1 cellular context compared by ENCODE assay signal in the genomic region with DNA sequence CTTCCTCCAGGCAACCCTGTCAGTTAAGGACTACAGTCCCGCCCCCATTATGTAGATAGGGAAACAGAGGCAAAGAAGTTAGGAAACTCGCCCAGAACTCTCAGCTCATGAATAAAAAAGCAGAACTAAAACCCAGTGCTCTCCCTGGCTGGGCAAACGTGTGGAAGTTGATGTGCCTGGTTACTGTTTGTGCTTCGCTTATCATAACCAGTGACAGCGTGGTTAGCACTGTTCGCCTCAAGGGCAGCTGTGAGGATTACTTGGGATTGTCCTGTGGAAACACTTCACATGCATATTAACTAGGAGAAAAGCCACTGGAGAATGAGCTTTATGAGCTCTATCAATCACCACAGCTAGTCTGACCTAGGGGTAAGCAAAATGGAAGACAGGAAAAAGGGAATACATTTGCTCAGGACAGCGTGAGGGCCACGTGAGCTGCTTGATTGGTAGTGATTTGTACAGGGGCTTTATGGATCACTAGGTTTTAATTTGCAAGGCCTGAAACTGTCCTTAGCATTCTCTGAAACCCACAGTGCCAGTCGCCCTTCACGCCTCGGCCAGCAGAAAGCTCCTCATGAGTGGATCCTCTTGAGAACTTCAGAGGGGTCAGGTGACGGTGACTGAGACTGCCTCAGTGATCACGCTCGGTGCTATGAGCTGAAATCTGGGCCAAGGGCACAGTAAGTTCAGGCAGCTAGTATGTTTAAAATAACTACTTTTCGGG.
TF ChIP-seq lines count a peak whose summit lies in the region.

No MANE protein-coding gene starts in this region.

TF ChIP-seq in GM23338, 12 proteins besides CTCF, POLR2A, EP300 and RAD21 (continued from another document):
- TF ChIP-seq, protein P1, sequence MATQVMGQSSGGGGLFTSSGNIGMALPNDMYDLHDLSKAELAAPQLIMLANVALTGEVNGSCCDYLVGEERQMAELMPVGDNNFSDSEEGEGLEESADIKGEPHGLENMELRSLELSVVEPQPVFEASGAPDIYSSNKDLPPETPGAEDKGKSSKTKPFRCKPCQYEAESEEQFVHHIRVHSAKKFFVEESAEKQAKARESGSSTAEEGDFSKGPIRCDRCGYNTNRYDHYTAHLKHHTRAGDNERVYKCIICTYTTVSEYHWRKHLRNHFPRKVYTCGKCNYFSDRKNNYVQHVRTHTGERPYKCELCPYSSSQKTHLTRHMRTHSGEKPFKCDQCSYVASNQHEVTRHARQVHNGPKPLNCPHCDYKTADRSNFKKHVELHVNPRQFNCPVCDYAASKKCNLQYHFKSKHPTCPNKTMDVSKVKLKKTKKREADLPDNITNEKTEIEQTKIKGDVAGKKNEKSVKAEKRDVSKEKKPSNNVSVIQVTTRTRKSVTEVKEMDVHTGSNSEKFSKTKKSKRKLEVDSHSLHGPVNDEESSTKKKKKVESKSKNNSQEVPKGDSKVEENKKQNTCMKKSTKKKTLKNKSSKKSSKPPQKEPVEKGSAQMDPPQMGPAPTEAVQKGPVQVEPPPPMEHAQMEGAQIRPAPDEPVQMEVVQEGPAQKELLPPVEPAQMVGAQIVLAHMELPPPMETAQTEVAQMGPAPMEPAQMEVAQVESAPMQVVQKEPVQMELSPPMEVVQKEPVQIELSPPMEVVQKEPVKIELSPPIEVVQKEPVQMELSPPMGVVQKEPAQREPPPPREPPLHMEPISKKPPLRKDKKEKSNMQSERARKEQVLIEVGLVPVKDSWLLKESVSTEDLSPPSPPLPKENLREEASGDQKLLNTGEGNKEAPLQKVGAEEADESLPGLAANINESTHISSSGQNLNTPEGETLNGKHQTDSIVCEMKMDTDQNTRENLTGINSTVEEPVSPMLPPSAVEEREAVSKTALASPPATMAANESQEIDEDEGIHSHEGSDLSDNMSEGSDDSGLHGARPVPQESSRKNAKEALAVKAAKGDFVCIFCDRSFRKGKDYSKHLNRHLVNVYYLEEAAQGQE (IDR thresholded peaks at IDR 0.05; ENCODE audit: unreplicated experiment), result no peak
- TF ChIP-seq ZNF331 (CRISPR knock-in tag; IDR thresholded peaks at IDR 0.05; ENCODE audit: low read depth), result no peak
